In the genomic region with DNA sequence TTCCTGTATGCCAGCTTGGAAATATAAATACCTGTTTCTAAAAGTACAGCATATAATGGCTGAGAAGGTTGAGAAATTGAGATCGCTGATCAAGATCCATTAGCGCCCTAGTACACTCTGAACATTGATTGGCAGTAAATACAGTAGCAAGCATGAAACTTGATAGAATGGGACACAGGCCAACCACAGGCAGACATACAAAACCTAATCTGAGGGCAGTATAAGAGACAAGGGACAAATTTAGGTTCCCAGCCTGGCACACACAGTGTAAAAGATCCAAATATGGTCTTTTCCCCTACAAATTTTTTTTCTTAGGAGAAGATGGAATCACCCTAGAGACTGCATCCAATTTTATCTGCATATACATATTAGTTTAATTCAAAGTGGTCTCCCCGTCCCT, we compare ENCODE assay signal across 26 cellular contexts.
"Had no signal": no experiment of that assay in that cellular context is flagged by ENCODE, and none has a peak within 500 bp of the region (broad histone marks: within the 10 kb centered on the region; RNA-seq: fewer than 3 reads in every experiment).

No MANE protein-coding gene starts in this region.

- H3K27ac ChIP-seq: brain microvascular endothelial cell, Peyer's patch had no signal

- H3K27me3 ChIP-seq: brain microvascular endothelial cell, Peyer's patch had no signal

- H3K4me3 ChIP-seq: Peyer's patch had no signal

- DNase-seq: activated CD4-positive, alpha-beta memory T cell treated with anti-CD3 and anti-CD28 coated beads for 36 hours; activated CD4-positive, alpha-beta T cell treated with anti-CD3 and anti-CD28 coated beads for 4 hours; activated CD4-positive, alpha-beta T cell treated with anti-CD3 and anti-CD28 coated beads, Interleukin-2, amount 50 U/mL, for 1 hour; activated CD4-positive, CD25-positive, alpha-beta regulatory T cell treated with anti-CD3 and anti-CD28 coated beads, Interleukin-2, amount 50 U/mL, for 72 hours; activated CD8-positive, alpha-beta memory T cell treated with anti-CD3 and anti-CD28 coated beads, Interleukin-2, amount 50 U/mL, for 4 hours; activated effector memory CD4-positive, alpha-beta T cell treated with Interleukin-2 at 50 U/mL for 16 hours; activated naive CD4-positive, alpha-beta T cell treated with anti-CD3 and anti-CD28 coated beads, Interleukin-2, amount 10 ng/mL, durations not matched to agents 7 days and 5 days; activated naive CD8-positive, alpha-beta T cell treated with anti-CD3 and anti-CD28 coated beads, Interleukin-2, amount 50 U/mL, for 24 hours; activated T-cell treated with anti-CD3 and anti-CD28 coated beads, Interleukin-2, amount 50 U/mL, for 48 hours; anterior cingulate cortex; brain microvascular endothelial cell; Karpas-422; KBM-7; NCI-H1105; NCI-H1417 treated with DMSO at 0.1 percent for 48 hours; NCI-H187 treated with DMSO at 0.1 percent for 48 hours; NCI-H2081; NCI-H345; NCI-H526 treated with DMSO at 0.1 percent for 48 hours; NCI-H774; NK-92 treated with Interleukin-12 subunit alpha and Interleukin-12 subunit beta, amount 100 ng/mL, for 24 hours; PC-3; Peyer's patch; RPMI8226; T1000 had no signal

- ATAC-seq: activated naive CD8-positive, alpha-beta T cell treated with anti-CD3 and anti-CD28 coated beads, Interleukin-2, amount 50 U/mL, for 24 hours; PC-3; WTC11 had no signal

- H3K36me3 ChIP-seq: brain microvascular endothelial cell, Peyer's patch had no signal

- H3K9me3 ChIP-seq: Peyer's patch had no signal
